Comparison of ENCODE assay signal across 25 cellular contexts in the genomic region with DNA sequence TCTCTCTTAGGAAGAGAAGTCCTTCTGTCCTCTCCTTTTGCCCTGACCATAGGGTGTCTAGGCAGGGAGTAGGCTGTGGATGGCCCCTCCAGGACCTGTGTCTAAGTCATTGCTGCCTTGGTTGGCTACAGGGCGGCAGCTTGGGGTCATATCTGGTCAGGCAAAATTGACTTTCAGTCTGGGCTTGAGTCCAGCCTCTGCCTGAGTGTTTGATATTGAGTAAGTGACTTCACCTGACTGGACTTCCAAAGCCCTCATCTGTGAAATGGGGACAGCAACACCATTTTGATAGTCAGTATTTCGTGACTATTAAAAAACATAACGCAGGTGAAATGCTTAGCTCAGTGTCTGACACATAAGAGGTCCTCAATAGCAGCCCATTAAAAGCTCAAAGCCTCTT. TPM values are rescaled to one million over a fixed set of nuclear protein-coding genes. Genes with fewer than 3 reads are reported as not detected.
A peak's percentile ranks its signal among the peaks of the same experiment; 100 is the strongest.
DNase-seq lines count a peak whose midpoint lies in the region; ATAC-seq, FAIRE-seq and TF ChIP-seq lines count a peak whose summit lies in the region.
"Had no signal": no experiment of that assay in that cellular context is flagged by ENCODE, and none has a peak within 500 bp of the region (broad histone marks: within the 10 kb centered on the region; RNA-seq: fewer than 3 reads in every experiment).

No MANE protein-coding gene starts in this region.

- RAD21 ChIA-PET in HCT116 (lab: Charles Lee; ENCODE audit: low non-redundant PET in 1 of 2, low total read pairs in 2 of 2, uncharacterized antibody in 2 of 2, unreplicated experiment in 2 of 2), result no interaction called here

- no peak for TF ChIP-seq RAD21 in HCT116 (IDR thresholded peaks at IDR 0.05; ENCODE audit: low read depth)
- no peak for TF ChIP-seq RAD21 in HepG2 (CRISPR knock-in tag; IDR thresholded peaks at IDR 0.05)

- WGBS in HepG2 (ENCODE audit: low lambda C conversion rate), result 38% methylated on average over 3 of the region's 3 CpGs
- 53 to 79% (median 67%) methylated on average over 3 of the region's 3 CpGs for WGBS in stomach, 5 donors
- 84% methylated on average over 3 of the region's 3 CpGs for WGBS in right cardiac atrium

- no peaks in the 10 kb centered on the region for H3K36me3 ChIP-seq in HCT116 (ENCODE audit: control insufficient read depth in 1 of 2, insufficient read depth in 2 of 2, low read length in 2 of 2)
- H3K36me3 ChIP-seq in HepG2 (replicated peaks in 1 of 2; ENCODE audit: control insufficient read depth in 1 of 2, insufficient read depth in 2 of 2, low read length in 2 of 2), result no peaks in the 10 kb centered on the region
- no peaks in the 10 kb centered on the region for H3K36me3 ChIP-seq in stomach
- H3K36me3 ChIP-seq: cardiac muscle cell, vagina had no signal

- no peak overlapping the region for H3K9ac ChIP-seq in HCT116 (ENCODE audit: low read length)
- H3K9ac ChIP-seq in HepG2 (ENCODE audit: insufficient read depth, low read depth, low read length), result no peak overlapping the region

- TF ChIP-seq CTCF in HCT116 (IDR thresholded peaks at IDR 0.05 in 2 of 3, conservative IDR thresholded peaks at IDR 0.05 in 1 of 3; ENCODE audit: borderline replicate concordance in 1 of 3, insufficient read depth in 1 of 3, low read depth in 2 of 3, low read length in 2 of 3) (no peak), HepG2 (CRISPR knock-in tag; IDR thresholded peaks at IDR 0.05) (no peak), stomach (IDR thresholded peaks at IDR 0.05) (no peak)

- H3K4me2 ChIP-seq in HCT116 (ENCODE audit: low read length), result no peak overlapping the region
- H3K4me2 ChIP-seq in HepG2 (ENCODE audit: low read depth, low read length), result no peak overlapping the region

- no peaks in the 10 kb centered on the region for H3K79me2 ChIP-seq in HCT116 (ENCODE audit: insufficient read depth, low read length)
- no peaks in the 10 kb centered on the region for H3K79me2 ChIP-seq in HepG2 (ENCODE audit: insufficient read depth, low read length)

- no peaks in the 10 kb centered on the region for H3K9me3 ChIP-seq in HCT116 (ENCODE audit: control insufficient read depth in 1 of 2, insufficient read depth in 1 of 2, low read depth in 1 of 2, low read length in 2 of 2)
- H3K9me3 ChIP-seq in HepG2 (ENCODE audit: low read length), result no peaks in the 10 kb centered on the region
- no peaks in the 10 kb centered on the region for H3K9me3 ChIP-seq in stomach
- H3K9me3 ChIP-seq in right cardiac atrium (ENCODE audit: control insufficient read depth, low read length), result no peaks in the 10 kb centered on the region
- H3K9me3 ChIP-seq: testis, vagina had no signal

- H3K4me1 ChIP-seq in HCT116 (ENCODE audit: control insufficient read depth in 1 of 2, insufficient read depth in 2 of 2, low read length in 2 of 2) (peaks cover 0 to 3% of the 10 kb centered on the region in 2 experiments; a peak in 1 of 4 replicates), HepG2 (ENCODE audit: insufficient read depth, low read length) (peaks cover 31% of the 10 kb centered on the region), stomach (no peaks in the 10 kb centered on the region), right cardiac atrium (ENCODE audit: control insufficient read depth, insufficient read depth, low read length) (no peaks in the 10 kb centered on the region)
- H3K4me1 ChIP-seq: testis, vagina had no signal

- no peaks in the 10 kb centered on the region for H3K27me3 ChIP-seq in HCT116 (ENCODE audit: insufficient read depth, low read length)
- H3K27me3 ChIP-seq in HepG2 (ENCODE audit: control insufficient read depth in 1 of 2, insufficient read depth in 2 of 2, low read length in 2 of 2), result peaks cover 3 to 21% of the 10 kb centered on the region in 2 experiments; a peak in 2 of 5 replicates
- H3K27me3 ChIP-seq in stomach, result peaks cover 0 to 13% (median 0%) of the 10 kb centered on the region in 3 donors
- H3K27me3 ChIP-seq in right cardiac atrium (ENCODE audit: control insufficient read depth, insufficient read depth), result no peaks in the 10 kb centered on the region
- H3K27me3 ChIP-seq: cardiac muscle cell, testis, vagina had no signal

- ATAC-seq in HCT116 (no peak), HepG2 (no peak), right cardiac atrium (no peak)
- ATAC-seq: activated naive CD4-positive, alpha-beta T cell treated with anti-CD3 and anti-CD28 coated beads, Interleukin-2, amount 50 U/mL, for 72 hours; activated T-helper 17 cell treated with anti-CD3 and anti-CD28 coated beads, Interleukin-2, amount 50 U/mL, for 72 hours; WTC11 had no signal

- POLR2A ChIA-PET in HCT116 (lab: Charles Lee), result no interaction called here
- POLR2A ChIA-PET in HepG2 (lab: Yijun Ruan, JAX), result interaction anchor here (2.0 kb wide), 1 partner anchor 36 kb away, joined by 5 read pairs; no protein-coding TSS in a partner anchor

- TF ChIP-seq POLR2A in HCT116 (IDR thresholded peaks at IDR 0.05; ENCODE audit: borderline replicate concordance, extremely low read depth, insufficient read depth, insufficient read length), result no peak
- no peak for TF ChIP-seq POLR2A in HepG2 (IDR thresholded peaks at IDR 0.05; ENCODE audit: insufficient read depth in 1 of 2, low read depth in 2 of 2, low read length in 2 of 2)
- TF ChIP-seq POLR2A in stomach (IDR thresholded peaks at IDR 0.05), result no peak

- intact Hi-C loops in HCT116 (cut with micrococcal nuclease) (no loop called here), HepG2 (cut with micrococcal nuclease; ENCODE audit: unreplicated experiment) (no loop called here), stomach (cut with DNase I; ENCODE audit: low total_unique reads) (no loop called here), right cardiac atrium (cut with DNase I) (no loop called here)

- no peak overlapping the region for H2AFZ ChIP-seq in HCT116 (ENCODE audit: low read depth, low read length, poor library complexity, severe bottlenecking)
- H2AFZ ChIP-seq in HepG2 (ENCODE audit: low read length), result no peak overlapping the region

- no peak for FAIRE-seq in HepG2 (lab: Jason Lieb, UNC)
- FAIRE-seq: endometrium, GM19239 had no signal

- no peaks in the 10 kb centered on the region for H3K9me2 ChIP-seq in HCT116 (ENCODE audit: insufficient read depth)

- H3K4me3 ChIP-seq in HCT116 (replicated peaks in 1 of 2; ENCODE audit: low read depth in 1 of 2, low read length in 2 of 2) (no peak overlapping the region), HepG2 (replicated peaks in 1 of 3; ENCODE audit: insufficient read depth in 1 of 3, low read depth in 2 of 3, low read length in 3 of 3) (no peak overlapping the region), stomach (no peak overlapping the region), right cardiac atrium (ENCODE audit: low read length) (no peak overlapping the region)
- H3K4me3 ChIP-seq: cardiac muscle cell, testis, vagina had no signal

- H3K27ac ChIP-seq in HCT116 (ENCODE audit: low read depth, low read length), result no peak overlapping the region
- H3K27ac ChIP-seq in HepG2 (ENCODE audit: extremely low read length, insufficient read depth, low read length), result no peak overlapping the region
- peak overlapping the region in 3 of 5 donors; percentile 25 to 68 (median 47) for H3K27ac ChIP-seq in stomach
- no peak overlapping the region for H3K27ac ChIP-seq in right cardiac atrium (ENCODE audit: low read length)
- H3K27ac ChIP-seq: cardiac muscle cell, testis, vagina had no signal

- in situ Hi-C loops in HepG2 (cut with HindIII; ENCODE audit: extremely low pct_ligation_motif_present, low pct_unique_long_range_greater_than_20kb), result no loop called here

- no peak; a peak in 1 of 4 replicates for TF ChIP-seq EP300 in HepG2 (IDR thresholded peaks at IDR 0.05; ENCODE audit: low read depth in 2 of 2, low read length in 2 of 2)
- no peak for TF ChIP-seq EP300 in HepG2 (CRISPR knock-in tag; IDR thresholded peaks at IDR 0.05; ENCODE audit: borderline replicate concordance)
- no peak for TF ChIP-seq EP300 in stomach (IDR thresholded peaks at IDR 0.05)

- CTCF ChIA-PET in HCT116 (lab: Charles Lee), result no interaction called here
- CTCF ChIA-PET in HepG2 (lab: Yijun Ruan, JAX; ENCODE audit: low intra/inter-chr PET ratio, low total read pairs), result no interaction called here

- BruUV-seq in HCT116 (replicated peaks; lab: Mats Ljungman, UMichigan) (no TSS peak), HepG2 (replicated peaks; lab: Mats Ljungman, UMichigan) (no TSS peak)

- DNase-seq in HCT116 (ENCODE audit: low read depth, low spot score), result no peak
- DNase-seq in OCI-M1 (lab: John Stamatoyannopoulos, UW), result peak; percentile 67
- DNase-seq in HepG2 (ENCODE audit: low spot score), result no peak
- peak; percentile 38 for DNase-seq in stomach
- no peak for DNase-seq in right cardiac atrium
- no peak for DNase-seq in MV-4-11 (lab: John Stamatoyannopoulos, UW)
- DNase-seq in amygdala (lab: John Stamatoyannopoulos, UW), result no peak
- no peak for DNase-seq in stimulated activated CD4-positive, alpha-beta T cell treated with anti-CD3 and anti-CD28 coated beads, Interleukin-4, amount 100 ng/mL, for 24 hours
- DNase-seq: activated CD4-positive, alpha-beta T cell treated with anti-CD3 and anti-CD28 coated beads, Interleukin-2, amount 50 U/mL, for 4 hours; activated CD8-positive, alpha-beta memory T cell treated with anti-CD3 and anti-CD28 coated beads, Interleukin-2, amount 50 U/mL, for 48 hours; CD4-positive, alpha-beta memory T cell; DMS153; NCI-H1092; NCI-H187 treated with DMSO at 0.1 percent for 48 hours had no signal

- no peaks in the 10 kb centered on the region for H4K20me1 ChIP-seq in HCT116 (ENCODE audit: insufficient read depth)
- H4K20me1 ChIP-seq in HepG2 (ENCODE audit: insufficient read depth, low read length), result no peaks in the 10 kb centered on the region

RNA-seq across cellular contexts. Expression of a gene that starts 4.6 kb away (rescaled TPM):
- total RNA-seq in HCT116 (2021; ENCODE audit: unreplicated experiment) (not detected), HepG2 (2016; rRNA removed; fragmentation: Illumina TruSeq; extraction: Trizol) (not detected in 2 replicates), stomach (not detected), right cardiac atrium (not detected)
- polyA plus RNA-seq in HCT116 (2012), result 0.02 TPM in 1 of 2 replicates, not detected in the other
- total RNA-seq in HepG2 (2016; cell fraction: cytosol; rRNA removed; fragmentation: Illumina TruSeq; extraction: Trizol; ENCODE audit: low read depth), result not detected in 2 replicates
- total RNA-seq in HepG2 (2016; cell fraction: insoluble cytoplasmic fraction; rRNA removed; fragmentation: Illumina TruSeq; extraction: Trizol), result not detected in 2 replicates
- total RNA-seq in HepG2 (2016; cell fraction: membrane; rRNA removed; fragmentation: Illumina TruSeq; extraction: Trizol), result not detected in 2 replicates
- total RNA-seq in HepG2 (2016; cell fraction: nucleus; rRNA removed; fragmentation: Illumina TruSeq; extraction: Trizol), result not detected in 2 replicates
- polyA plus RNA-seq in HepG2 (2011; rRNA removed) (not detected in 2 replicates), stomach (100 to 1,000 TPM in 1 of 3 donors, 1 to 10 TPM in 1, under 1 TPM in 1; 0.62 to 173 (median 3.4) TPM), right cardiac atrium (0.05 TPM)
- not detected in 2 replicates for polyA plus RNA-seq in HepG2 (2011; cell fraction: cytosol; rRNA removed)
- not detected in 2 replicates for polyA plus RNA-seq in HepG2 (2011; cell fraction: nucleus; rRNA removed)
- not detected in 2 replicates for polyA plus RNA-seq in HepG2 (2012)
- polyA plus RNA-seq in HepG2 (2016; cell fraction: cytosol; fragmentation: Illumina TruSeq; extraction: Trizol; ENCODE audit: low read depth), result not detected in 2 replicates
- polyA plus RNA-seq in HepG2 (2016; cell fraction: insoluble cytoplasmic fraction; fragmentation: Illumina TruSeq; extraction: Trizol; ENCODE audit: low read depth), result not detected in 2 replicates
- not detected in 2 replicates for polyA plus RNA-seq in HepG2 (2016; cell fraction: membrane; fragmentation: Illumina TruSeq; extraction: Trizol; ENCODE audit: low read depth)
- polyA plus RNA-seq in HepG2 (2016; cell fraction: nucleus; fragmentation: Illumina TruSeq; extraction: Trizol; ENCODE audit: insufficient read depth, low read depth), result not detected in 2 replicates
- not detected in 2 replicates for polyA minus RNA-seq in HepG2 (2011; rRNA and poly(A)+ RNA removed; ENCODE audit: low replicate concordance)
- polyA minus RNA-seq in HepG2 (2011; cell fraction: cytosol; rRNA and poly(A)+ RNA removed), result not detected in 2 replicates
- polyA minus RNA-seq in HepG2 (2011; cell fraction: nucleus; rRNA and poly(A)+ RNA removed), result not detected in 2 replicates
- total RNA-seq: aorta; cardiac muscle cell; CD4-positive, alpha-beta memory T cell; dermis blood vessel endothelial cell; G401 had no signal
- polyA plus RNA-seq: cardiac muscle cell; CD4-positive, alpha-beta memory T cell had no signal

Comparison
In these comparisons a context has a peak if more than half of its experiments do, and no peak if none do; other contexts are left out.
1. DNase-seq: peak in OCI-M1 (single experiment) and stomach (single experiment); none in HCT116 (single experiment), HepG2 (single experiment), right cardiac atrium (0 of 3), MV-4-11 (single experiment), amygdala (0 of 56) and stimulated activated CD4-positive, alpha-beta T cell treated with anti-CD3 and anti-CD28 coated beads, Interleukin-4, amount 100 ng/mL, for 24 hours (single experiment).
2. H3K27ac ChIP-seq: peak in stomach (3 of 5); none in HCT116 (single experiment), HepG2 (single experiment) and right cardiac atrium (single experiment).